ENCODE assay signal across 9 cellular contexts in the genomic region with DNA sequence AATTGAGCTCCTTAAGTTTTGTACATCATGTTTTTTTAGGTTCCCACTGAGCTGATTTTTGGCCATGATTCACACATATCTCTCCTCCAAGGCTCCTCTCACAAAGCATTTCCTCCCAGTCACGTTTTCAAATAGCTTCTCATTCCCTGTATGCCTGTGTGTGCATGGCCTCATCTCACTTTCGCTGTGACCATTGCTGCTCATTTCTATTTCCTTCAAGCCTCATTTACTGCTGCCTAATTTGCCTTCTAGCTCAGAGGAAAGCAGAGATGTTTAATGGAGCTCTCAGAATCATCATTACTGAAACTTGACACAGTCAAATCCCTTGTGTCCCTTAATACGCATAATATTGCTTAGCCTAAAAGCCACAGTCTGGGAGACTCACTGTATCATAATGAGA.
DNase-seq lines count a peak whose midpoint lies in the region; ATAC-seq and TF ChIP-seq lines count a peak whose summit lies in the region.
"Had no signal": no experiment of that assay in that cellular context is flagged by ENCODE, and none has a peak within 500 bp of the region (broad histone marks: within the 10 kb centered on the region; RNA-seq: fewer than 3 reads in every experiment).

No MANE protein-coding gene starts in this region.

- ATAC-seq in GM18868 (IDR thresholded peaks at IDR 0.05; ENCODE audit: unreplicated experiment) = peak; percentile 62
- peak; percentile 71 for ATAC-seq in GM21737 (IDR thresholded peaks at IDR 0.05; ENCODE audit: unreplicated experiment)
- ATAC-seq in natural killer cell = no peak
- ATAC-seq: K562 had no signal

- H3K9me3 Mint-ChIP-seq in natural killer cell = no peaks in the 10 kb centered on the region

- no peaks in the 10 kb centered on the region for H3K27me3 ChIP-seq in BE2C

- intact Hi-C loops in natural killer cell (cut with micrococcal nuclease) = loop anchor here (5.0 kb wide), 1 partner anchor 36 kb away; no protein-coding TSS in a partner anchor

- H3K27ac ChIP-seq in KOPT-K1 (ENCODE audit: low read depth, low read length, poor library complexity, severe bottlenecking) = peak overlapping the region; percentile 20

- TF ChIP-seq CTCF in natural killer cell (IDR thresholded peaks at IDR 0.05) = no peak
- TF ChIP-seq CTCF in BE2C (IDR thresholded peaks at IDR 0.05; ENCODE audit: low read depth, low read length) = no peak

- H3K4me3 ChIP-seq in BE2C (ENCODE audit: low read depth, low read length) = no peak overlapping the region
- H3K4me3 ChIP-seq: K562 had no signal

- H3K27ac Mint-ChIP-seq in natural killer cell = peak overlapping the region; percentile 25 to 67

- DNase-seq in natural killer cell = no peak
- DNase-seq in NCI-H1092 (lab: John Stamatoyannopoulos, UW) = no peak
- no peak for DNase-seq in BE2C
- no peak for DNase-seq in activated effector memory CD4-positive, alpha-beta T cell treated with anti-CD3 and anti-CD28 coated beads, Interleukin-2, amount 50 U/mL, for 16 hours
- no peak for DNase-seq in T1000 (lab: John Stamatoyannopoulos, UW)

- no peak overlapping the region for H3K4me3 Mint-ChIP-seq in natural killer cell

- peaks cover 42 to 52% of the 10 kb centered on the region in 2 donors for H3K4me1 Mint-ChIP-seq in natural killer cell

- no peaks in the 10 kb centered on the region for H3K36me3 Mint-ChIP-seq in natural killer cell

- H3K36me3 ChIP-seq in KOPT-K1 (ENCODE audit: insufficient read depth, low read length) (no peaks in the 10 kb centered on the region), BE2C (no peaks in the 10 kb centered on the region)

- H3K9me3 ChIP-seq in KOPT-K1 (ENCODE audit: insufficient read depth, low read length, poor library complexity, severe bottlenecking) = no peaks in the 10 kb centered on the region
- H3K9me3 ChIP-seq in BE2C = no peaks in the 10 kb centered on the region

- H3K27me3 Mint-ChIP-seq in natural killer cell (ENCODE audit: low read depth in 2 of 2) = no peaks in the 10 kb centered on the region

- H3K4me1 ChIP-seq in BE2C = no peaks in the 10 kb centered on the region

Comparison
In these comparisons a context has a peak if more than half of its experiments do, and no peak if none do; other contexts are left out.
1. ATAC-seq: peak in GM18868 (single experiment) and GM21737 (single experiment); none in natural killer cell (0 of 3).